ENCODE assay signal across 15 cellular contexts in the genomic region with DNA sequence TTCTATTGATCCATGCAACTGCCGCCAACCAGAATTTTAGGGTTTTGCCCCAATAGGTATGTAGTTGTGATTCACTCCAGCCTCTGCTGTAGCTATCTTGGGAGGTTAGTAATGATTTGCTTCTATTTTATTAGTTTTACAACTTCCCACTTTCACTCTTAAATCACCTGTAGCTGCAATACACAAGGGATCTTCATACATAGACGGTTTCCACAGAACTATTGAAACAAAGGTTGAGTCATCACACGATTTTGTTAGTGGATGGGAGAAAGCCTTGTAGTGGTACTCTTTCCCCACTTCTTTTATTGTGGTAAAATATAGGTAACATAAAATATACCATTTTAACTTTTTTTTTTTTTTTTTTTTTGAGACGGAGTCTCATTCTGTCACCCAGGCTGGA.
DNase-seq lines count a peak whose midpoint lies in the region; ATAC-seq and TF ChIP-seq lines count a peak whose summit lies in the region.
"Had no signal": no experiment of that assay in that cellular context is flagged by ENCODE, and none has a peak within 500 bp of the region (broad histone marks: within the 10 kb centered on the region; RNA-seq: fewer than 3 reads in every experiment).

No MANE protein-coding gene starts in this region.

- H3K27ac Mint-ChIP-seq in activated B cell treated with CpG ODN at 0.5 μM for 24 hours, result no peak overlapping the region
- H3K27ac Mint-ChIP-seq: nephron progenitor cell had no signal

- H3K4me1 ChIP-seq in foreskin keratinocyte, result no peaks in the 10 kb centered on the region

- CTCF ChIA-PET in activated B cell treated with CpG ODN at 0.5 μM for 24 hours (lab: Charles Lee) (no interaction called here), RWPE1 (lab: Yijun Ruan, JAX) (interaction anchor here (0.6 kb wide), 2 partner anchors 19 to 1023 kb away, joined by 3 to 6 read pairs; no protein-coding TSS in a partner anchor)

- POLR2A ChIA-PET in activated B cell treated with CpG ODN at 0.5 μM for 24 hours (lab: Charles Lee), result interaction anchor here (0.7 kb wide), 1 partner anchor 454 kb away, joined by 4 read pairs; no protein-coding TSS in a partner anchor
- POLR2A ChIA-PET in RWPE1 (lab: Yijun Ruan, JAX; ENCODE audit: low non-redundant PET), result no interaction called here

- H3K4me1 Mint-ChIP-seq in activated B cell treated with CpG ODN at 0.5 μM for 24 hours, result peaks cover 6% of the 10 kb centered on the region

- peak; percentile 92 for ATAC-seq in GM18870 (IDR thresholded peaks at IDR 0.05; ENCODE audit: unreplicated experiment)
- peak; percentile 73 for ATAC-seq in GM21515 (IDR thresholded peaks at IDR 0.05; ENCODE audit: unreplicated experiment)
- ATAC-seq in HG03025 (IDR thresholded peaks at IDR 0.05; ENCODE audit: low FRiP score, unreplicated experiment), result peak; percentile 59
- peak; percentile 80 for ATAC-seq in activated B cell treated with CpG ODN at 0.5 μM for 24 hours (ENCODE audit: low read depth)
- no peak for ATAC-seq in foreskin keratinocyte

- DNase-seq in activated B cell treated with CpG ODN at 0.5 μM for 24 hours (no peak), RWPE1 (ENCODE audit: low spot score) (no peak), foreskin keratinocyte (no peak), HPDE6-E6E7 (ENCODE audit: extremely low spot score) (no peak)
- no peak for DNase-seq in activated CD4-positive, alpha-beta T cell treated with anti-CD3 and anti-CD28 coated beads for 48 hours
- DNase-seq: activated CD4-positive, alpha-beta T cell treated with anti-CD3 and anti-CD28 coated beads for 1 hour; cerebellar nuclear complex; kidney; MV-4-11; NCI-H524 treated with DMSO at 0.1 percent for 48 hours; nephron progenitor cell; Right ventricle myocardium superior had no signal

- H3K9me3 Mint-ChIP-seq in activated B cell treated with CpG ODN at 0.5 μM for 24 hours, result no peaks in the 10 kb centered on the region
- H3K9me3 Mint-ChIP-seq: nephron progenitor cell had no signal

- intact Hi-C loops in activated B cell treated with CpG ODN at 0.5 μM for 24 hours (cut with micrococcal nuclease), result no loop called here

- TF ChIP-seq CTCF in activated B cell treated with CpG ODN at 0.5 μM for 24 hours (IDR thresholded peaks at IDR 0.05) (no peak), RWPE1 (conservative IDR thresholded peaks at IDR 0.05; ENCODE audit: low read depth) (no peak), foreskin keratinocyte (conservative IDR thresholded peaks at IDR 0.05) (no peak)

- H3K27me3 ChIP-seq in foreskin keratinocyte, result no peaks in the 10 kb centered on the region

- no peak overlapping the region for H3K27ac ChIP-seq in RWPE1
- no peak overlapping the region for H3K27ac ChIP-seq in foreskin keratinocyte

- H3K36me3 Mint-ChIP-seq in activated B cell treated with CpG ODN at 0.5 μM for 24 hours (ENCODE audit: low read depth), result no peaks in the 10 kb centered on the region

- H3K27me3 Mint-ChIP-seq in activated B cell treated with CpG ODN at 0.5 μM for 24 hours, result peaks cover 4% of the 10 kb centered on the region

- H3K4me3 Mint-ChIP-seq in activated B cell treated with CpG ODN at 0.5 μM for 24 hours, result no peak overlapping the region
- H3K4me3 Mint-ChIP-seq: nephron progenitor cell had no signal
